9 cellular contexts compared by ENCODE assay signal in the genomic region with DNA sequence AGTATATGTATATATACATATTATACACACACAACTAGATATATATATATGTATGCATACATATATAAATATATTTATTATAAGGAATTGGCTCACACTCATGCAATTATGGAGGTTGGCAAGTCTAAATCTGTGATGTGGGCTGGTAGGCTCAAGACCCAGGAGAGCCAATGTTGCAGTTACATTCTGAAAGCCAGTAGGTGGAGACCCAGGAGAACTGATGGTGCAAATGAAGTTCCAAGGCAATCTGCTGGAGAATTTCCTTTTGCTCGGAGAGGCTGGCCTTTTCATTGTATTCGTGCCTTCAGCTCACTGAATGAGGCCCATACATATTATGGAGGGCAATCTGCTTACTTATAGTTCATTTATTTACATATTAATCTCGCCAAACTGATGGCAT. TPM values are rescaled to one million over a fixed set of nuclear protein-coding genes. Genes with fewer than 3 reads are reported as not detected.
A peak's percentile ranks its signal among the peaks of the same experiment; 100 is the strongest.
DNase-seq lines count a peak whose midpoint lies in the region; ATAC-seq and TF ChIP-seq lines count a peak whose summit lies in the region.
"Had no signal": no experiment of that assay in that cellular context is flagged by ENCODE, and none has a peak within 500 bp of the region (broad histone marks: within the 10 kb centered on the region; RNA-seq: fewer than 3 reads in every experiment).

No MANE protein-coding gene starts in this region.

- H3K27me3 Mint-ChIP-seq in endothelial cell (ENCODE audit: unreplicated experiment): no peaks in the 10 kb centered on the region

- H3K36me3 Mint-ChIP-seq in endothelial cell (ENCODE audit: low read depth, unreplicated experiment): no peaks in the 10 kb centered on the region

- H3K4me3 Mint-ChIP-seq in endothelial cell (ENCODE audit: unreplicated experiment): no peak overlapping the region

- ATAC-seq in GM19351 (IDR thresholded peaks at IDR 0.05; ENCODE audit: unreplicated experiment): no peak
- no peak for ATAC-seq in HG02870 (IDR thresholded peaks at IDR 0.05; ENCODE audit: unreplicated experiment)
- ATAC-seq in HG03439 (IDR thresholded peaks at IDR 0.05; ENCODE audit: unreplicated experiment): no peak
- ATAC-seq: gastroesophageal sphincter had no signal

- no peaks in the 10 kb centered on the region for H3K4me1 Mint-ChIP-seq in endothelial cell (ENCODE audit: unreplicated experiment)

- TF ChIP-seq CTCF in endothelial cell (IDR thresholded peaks at IDR 0.05; ENCODE audit: unreplicated experiment): no peak

- H3K27ac Mint-ChIP-seq in endothelial cell (ENCODE audit: unreplicated experiment): no peak overlapping the region

- DNase-seq in NCI-H748 (lab: John Stamatoyannopoulos, UW; ENCODE audit: unreplicated experiment): peak; percentile 14
- no peak for DNase-seq in NCI-H748 treated with DMSO at 0.1 percent for 48 hours (lab: John Stamatoyannopoulos, UW)
- DNase-seq in NCI-H460 (ENCODE audit: extremely low read depth, low read depth): peak; percentile 44
- peak; percentile 44 for DNase-seq in endothelial cell (ENCODE audit: low spot score)
- DNase-seq in renal cortical epithelial cell (ENCODE audit: low read depth): peak; percentile 19

- no peaks in the 10 kb centered on the region for H3K9me3 Mint-ChIP-seq in endothelial cell (ENCODE audit: unreplicated experiment)

RNA-seq across cellular contexts. Expression of gene IVL, which starts 9.4 kb away (rescaled TPM):
- total RNA-seq in NCI-H460 (2014; rRNA removed; shearing (Covaris generic)): not detected in 2 replicates
- not detected in 2 replicates for polyA plus RNA-seq in NCI-H460 (2014; cell fraction: nucleus; rRNA removed)
- total RNA-seq in endothelial cell (ENCODE audit: unreplicated experiment) (not detected), renal cortical epithelial cell (0.15 and 2.4 TPM in 2 replicates)

RNA-seq across cellular contexts. Expression of gene SPRR5, which starts 29.2 kb away (rescaled TPM):
- total RNA-seq in NCI-H460 (2014; rRNA removed; shearing (Covaris generic)): not detected in 2 replicates
- polyA plus RNA-seq in NCI-H460 (2014; cell fraction: nucleus; rRNA removed): not detected in 2 replicates
- total RNA-seq in endothelial cell (ENCODE audit: unreplicated experiment) (not detected), renal cortical epithelial cell (not detected in 2 replicates)
- total RNA-seq: gastroesophageal sphincter had no signal

RNA-seq across cellular contexts. Expression of gene SMCP, which starts 39.7 kb away (rescaled TPM):
- total RNA-seq in NCI-H460 (2014; rRNA removed; shearing (Covaris generic)): not detected in 2 replicates
- not detected in 2 replicates for polyA plus RNA-seq in NCI-H460 (2014; cell fraction: nucleus; rRNA removed)
- total RNA-seq in endothelial cell (ENCODE audit: unreplicated experiment) (not detected), renal cortical epithelial cell (not detected in 2 replicates)
- total RNA-seq: gastroesophageal sphincter had no signal

RNA-seq across cellular contexts. Expression of gene SPRR4, which starts 52.7 kb away (rescaled TPM):
- not detected in 2 replicates for total RNA-seq in NCI-H460 (2014; rRNA removed; shearing (Covaris generic))
- not detected in 2 replicates for polyA plus RNA-seq in NCI-H460 (2014; cell fraction: nucleus; rRNA removed)
- total RNA-seq in endothelial cell (ENCODE audit: unreplicated experiment) (not detected), renal cortical epithelial cell (not detected in 2 replicates)
- total RNA-seq: gastroesophageal sphincter had no signal

RNA-seq across cellular contexts. Expression of gene LCE7A, which starts 58.0 kb away (rescaled TPM):
- not detected in 2 replicates for total RNA-seq in NCI-H460 (2014; rRNA removed; shearing (Covaris generic))
- not detected in 2 replicates for polyA plus RNA-seq in NCI-H460 (2014; cell fraction: nucleus; rRNA removed)
- not detected for total RNA-seq in endothelial cell (ENCODE audit: unreplicated experiment)
- total RNA-seq in renal cortical epithelial cell: not detected in 2 replicates
- total RNA-seq: gastroesophageal sphincter had no signal
